1 cellular context compared by ENCODE assay signal in the genomic region with DNA sequence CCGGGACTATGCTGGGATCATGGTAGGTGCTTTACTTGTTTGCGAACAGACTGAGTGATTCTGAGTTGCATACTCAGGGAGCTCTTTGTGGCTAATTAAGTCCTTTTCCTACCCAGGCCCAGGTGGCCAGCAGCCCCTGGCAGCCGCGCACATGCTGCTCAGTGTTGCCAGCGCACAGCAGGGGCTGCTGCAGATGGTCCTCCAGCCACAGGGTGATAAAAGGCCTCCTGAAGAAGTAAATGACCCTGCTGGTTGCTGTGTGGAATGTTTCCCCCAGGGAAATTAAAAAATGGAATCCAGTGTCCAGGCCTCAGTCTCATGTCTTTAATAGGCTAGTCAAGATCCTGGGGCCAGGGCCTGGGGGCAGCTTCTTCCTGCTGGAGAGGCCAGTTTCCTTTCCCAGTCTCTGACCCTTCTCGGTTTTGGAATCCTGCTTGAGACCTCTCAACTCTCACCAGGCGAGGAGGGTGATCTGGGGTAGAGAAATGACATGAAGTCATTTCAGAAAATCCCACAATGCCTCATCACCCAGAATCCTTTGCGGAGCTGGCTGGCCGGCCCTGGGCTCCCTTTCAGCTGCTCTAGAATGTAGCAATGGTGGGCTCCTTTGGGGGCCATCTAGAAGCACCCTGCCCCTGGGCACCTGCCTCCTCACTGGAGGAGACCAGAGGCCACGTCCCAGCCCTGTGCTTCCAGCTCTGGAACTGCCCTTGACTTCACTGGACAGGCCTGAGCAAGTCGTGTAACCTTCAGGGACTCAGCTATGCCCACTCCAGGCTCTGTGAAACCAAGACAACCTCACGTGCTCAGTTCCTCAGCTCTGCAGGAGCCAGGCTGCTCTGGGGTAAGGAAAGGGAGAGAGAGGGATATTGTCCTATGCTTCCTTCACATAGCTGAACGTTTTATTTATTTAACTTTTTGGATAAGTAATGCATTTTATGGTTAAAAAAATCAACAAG.
TF ChIP-seq lines count a peak whose summit lies in the region.

No MANE protein-coding gene starts in this region.

TF ChIP-seq in GM23338, 12 proteins besides CTCF, POLR2A, EP300 and RAD21 (continued from another document):
- TF ChIP-seq, protein P1, sequence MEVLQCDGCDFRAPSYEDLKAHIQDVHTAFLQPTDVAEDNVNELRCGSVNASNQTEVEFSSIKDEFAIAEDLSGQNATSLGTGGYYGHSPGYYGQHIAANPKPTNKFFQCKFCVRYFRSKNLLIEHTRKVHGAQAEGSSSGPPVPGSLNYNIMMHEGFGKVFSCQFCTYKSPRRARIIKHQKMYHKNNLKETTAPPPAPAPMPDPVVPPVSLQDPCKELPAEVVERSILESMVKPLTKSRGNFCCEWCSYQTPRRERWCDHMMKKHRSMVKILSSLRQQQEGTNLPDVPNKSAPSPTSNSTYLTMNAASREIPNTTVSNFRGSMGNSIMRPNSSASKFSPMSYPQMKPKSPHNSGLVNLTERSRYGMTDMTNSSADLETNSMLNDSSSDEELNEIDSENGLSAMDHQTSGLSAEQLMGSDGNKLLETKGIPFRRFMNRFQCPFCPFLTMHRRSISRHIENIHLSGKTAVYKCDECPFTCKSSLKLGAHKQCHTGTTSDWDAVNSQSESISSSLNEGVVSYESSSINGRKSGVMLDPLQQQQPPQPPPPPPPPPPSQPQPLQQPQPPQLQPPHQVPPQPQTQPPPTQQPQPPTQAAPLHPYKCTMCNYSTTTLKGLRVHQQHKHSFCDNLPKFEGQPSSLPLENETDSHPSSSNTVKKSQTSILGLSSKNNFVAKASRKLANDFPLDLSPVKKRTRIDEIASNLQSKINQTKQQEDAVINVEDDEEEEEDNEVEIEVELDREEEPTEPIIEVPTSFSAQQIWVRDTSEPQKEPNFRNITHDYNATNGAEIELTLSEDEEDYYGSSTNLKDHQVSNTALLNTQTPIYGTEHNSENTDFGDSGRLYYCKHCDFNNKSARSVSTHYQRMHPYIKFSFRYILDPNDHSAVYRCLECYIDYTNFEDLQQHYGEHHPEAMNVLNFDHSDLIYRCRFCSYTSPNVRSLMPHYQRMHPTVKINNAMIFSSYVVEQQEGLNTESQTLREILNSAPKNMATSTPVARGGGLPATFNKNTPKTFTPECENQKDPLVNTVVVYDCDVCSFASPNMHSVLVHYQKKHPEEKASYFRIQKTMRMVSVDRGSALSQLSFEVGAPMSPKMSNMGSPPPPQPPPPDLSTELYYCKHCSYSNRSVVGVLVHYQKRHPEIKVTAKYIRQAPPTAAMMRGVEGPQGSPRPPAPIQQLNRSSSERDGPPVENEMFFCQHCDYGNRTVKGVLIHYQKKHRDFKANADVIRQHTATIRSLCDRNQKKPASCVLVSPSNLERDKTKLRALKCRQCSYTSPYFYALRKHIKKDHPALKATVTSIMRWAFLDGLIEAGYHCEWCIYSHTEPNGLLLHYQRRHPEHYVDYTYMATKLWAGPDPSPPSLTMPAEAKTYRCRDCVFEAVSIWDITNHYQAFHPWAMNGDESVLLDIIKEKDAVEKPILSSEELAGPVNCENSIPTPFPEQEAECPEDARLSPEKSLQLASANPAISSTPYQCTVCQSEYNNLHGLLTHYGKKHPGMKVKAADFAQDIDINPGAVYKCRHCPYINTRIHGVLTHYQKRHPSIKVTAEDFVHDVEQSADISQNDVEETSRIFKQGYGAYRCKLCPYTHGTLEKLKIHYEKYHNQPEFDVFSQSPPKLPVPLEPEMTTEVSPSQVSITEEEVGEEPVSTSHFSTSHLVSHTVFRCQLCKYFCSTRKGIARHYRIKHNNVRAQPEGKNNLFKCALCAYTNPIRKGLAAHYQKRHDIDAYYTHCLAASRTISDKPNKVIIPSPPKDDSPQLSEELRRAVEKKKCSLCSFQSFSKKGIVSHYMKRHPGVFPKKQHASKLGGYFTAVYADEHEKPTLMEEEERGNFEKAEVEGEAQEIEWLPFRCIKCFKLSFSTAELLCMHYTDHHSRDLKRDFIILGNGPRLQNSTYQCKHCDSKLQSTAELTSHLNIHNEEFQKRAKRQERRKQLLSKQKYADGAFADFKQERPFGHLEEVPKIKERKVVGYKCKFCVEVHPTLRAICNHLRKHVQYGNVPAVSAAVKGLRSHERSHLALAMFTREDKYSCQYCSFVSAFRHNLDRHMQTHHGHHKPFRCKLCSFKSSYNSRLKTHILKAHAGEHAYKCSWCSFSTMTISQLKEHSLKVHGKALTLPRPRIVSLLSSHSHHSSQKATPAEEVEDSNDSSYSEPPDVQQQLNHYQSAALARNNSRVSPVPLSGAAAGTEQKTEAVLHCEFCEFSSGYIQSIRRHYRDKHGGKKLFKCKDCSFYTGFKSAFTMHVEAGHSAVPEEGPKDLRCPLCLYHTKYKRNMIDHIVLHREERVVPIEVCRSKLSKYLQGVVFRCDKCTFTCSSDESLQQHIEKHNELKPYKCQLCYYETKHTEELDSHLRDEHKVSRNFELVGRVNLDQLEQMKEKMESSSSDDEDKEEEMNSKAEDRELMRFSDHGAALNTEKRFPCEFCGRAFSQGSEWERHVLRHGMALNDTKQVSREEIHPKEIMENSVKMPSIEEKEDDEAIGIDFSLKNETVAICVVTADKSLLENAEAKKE (CRISPR knock-in tag; IDR thresholded peaks at IDR 0.05) = no peak
- TF ChIP-seq JUNB (IDR thresholded peaks at IDR 0.05; ENCODE audit: unreplicated experiment) (no peak), ZNF114 (CRISPR knock-in tag; IDR thresholded peaks at IDR 0.05) (no peak), EZH2 (IDR thresholded peaks at IDR 0.05; ENCODE audit: low read depth, unreplicated experiment) (no peak), STAT1 (IDR thresholded peaks at IDR 0.05; ENCODE audit: unreplicated experiment) (no peak), ZNF331 (CRISPR knock-in tag; IDR thresholded peaks at IDR 0.05; ENCODE audit: low read depth) (no peak), NANOG (IDR thresholded peaks at IDR 0.05; ENCODE audit: borderline replicate concordance) (no peak)
